ENCODE assay signal across 8 cellular contexts in the genomic region with DNA sequence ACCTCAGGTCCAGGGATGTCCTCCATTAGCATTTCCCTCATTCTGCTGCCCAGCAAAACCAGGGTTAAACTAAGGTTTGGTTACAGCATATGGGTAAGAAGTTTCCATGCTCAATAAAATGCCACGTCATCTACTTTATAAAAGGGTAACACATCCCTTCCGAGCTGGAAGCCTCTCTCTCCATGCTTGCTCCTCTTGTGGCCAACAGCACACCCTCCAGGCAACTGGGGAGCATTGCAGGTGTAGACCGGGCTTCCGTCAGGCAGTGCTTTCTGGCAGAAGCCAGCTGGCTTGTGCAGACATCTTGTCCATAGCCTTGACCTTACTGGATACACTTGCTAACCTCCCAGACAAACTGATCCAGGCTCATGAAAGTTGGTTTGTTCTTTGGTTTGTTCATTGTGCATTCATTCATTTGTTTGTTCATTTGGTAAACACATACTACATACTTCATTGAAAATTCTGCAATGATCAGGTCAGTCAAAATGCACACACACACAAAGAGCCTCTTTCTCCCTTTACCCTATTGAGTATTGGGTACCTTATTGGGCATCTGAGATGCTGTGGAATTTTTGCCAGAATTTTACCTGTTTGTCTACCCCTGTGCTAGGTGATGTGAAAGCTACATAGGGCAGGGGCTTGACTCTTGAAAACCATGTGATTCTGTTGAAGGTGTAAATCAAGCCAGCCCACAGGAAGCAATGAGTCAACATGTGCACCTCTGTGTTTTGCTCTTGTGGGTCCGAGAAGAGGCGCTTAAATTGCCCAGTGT.
DNase-seq lines count a peak whose midpoint lies in the region; ATAC-seq and TF ChIP-seq lines count a peak whose summit lies in the region.

No MANE protein-coding gene starts in this region.

- DNase-seq in AG10803 (ENCODE audit: low read depth), result peak; percentile 54
- peak; percentile 46 for DNase-seq in NCI-H2029 (lab: John Stamatoyannopoulos, UW)
- no peak for DNase-seq in Right ventricle myocardium superior
- peak; percentile 50 for DNase-seq in retinal pigment epithelial cell (ENCODE audit: low read depth)
- DNase-seq in CD8-positive, alpha-beta memory T cell, result no peak

- no peak overlapping the region for H3K27ac ChIP-seq in VCaP
- no peak overlapping the region for H3K27ac ChIP-seq in CD8-positive, alpha-beta memory T cell (ENCODE audit: low read depth, low read length)

- H3K27me3 Mint-ChIP-seq in CD8-positive, alpha-beta memory T cell, result peaks cover 8 to 45% of the 10 kb centered on the region in 2 donors

- intact Hi-C loops in Right ventricle myocardium superior (cut with DNase I), result loop anchor here (5.0 to 10.0 kb wide), 2 partner anchors 133 to 166 kb away; no protein-coding TSS in a partner anchor

- H3K4me1 Mint-ChIP-seq in CD8-positive, alpha-beta memory T cell, result no peaks in the 10 kb centered on the region

- H3K9me3 ChIP-seq in CD8-positive, alpha-beta memory T cell (ENCODE audit: low read length), result no peaks in the 10 kb centered on the region

- POLR2A ChIA-PET in CD8-positive, alpha-beta memory T cell (lab: Charles Lee), result no interaction called here

- no peaks in the 10 kb centered on the region for H3K27me3 ChIP-seq in CD8-positive, alpha-beta memory T cell (ENCODE audit: insufficient read depth, low read length, poor library complexity, severe bottlenecking)

- no peaks in the 10 kb centered on the region for H3K4me1 ChIP-seq in CD8-positive, alpha-beta memory T cell (ENCODE audit: insufficient read depth, low read length)

- no peaks in the 10 kb centered on the region for H3K36me3 ChIP-seq in CD8-positive, alpha-beta memory T cell (ENCODE audit: insufficient read depth, low read length)

- TF ChIP-seq CTCF in AG10803 (conservative IDR thresholded peaks at IDR 0.05; ENCODE audit: low read length), result peak; percentile 67
- TF ChIP-seq CTCF in GM12873 (IDR thresholded peaks at IDR 0.05; ENCODE audit: insufficient read depth, low read depth, low read length, missing control alignments), result peak; percentile 81
- TF ChIP-seq CTCF in VCaP (conservative IDR thresholded peaks at IDR 0.05), result peak; percentile 96
- peak; percentile 94 for TF ChIP-seq CTCF in retinal pigment epithelial cell (conservative IDR thresholded peaks at IDR 0.05; ENCODE audit: low read depth, low read length)

- ATAC-seq in Right ventricle myocardium superior (ENCODE audit: poor library complexity) (peak; percentile 79), HG03469 (IDR thresholded peaks at IDR 0.05; ENCODE audit: unreplicated experiment) (no peak)

- H3K9me3 Mint-ChIP-seq in CD8-positive, alpha-beta memory T cell, result peaks cover 0 to 9% (median 4%) of the 10 kb centered on the region in 5 donors

- CTCF ChIA-PET in CD8-positive, alpha-beta memory T cell (lab: Charles Lee), result no interaction called here

- peaks cover 0 to 4% (median 0%) of the 10 kb centered on the region in 3 donors for H3K36me3 Mint-ChIP-seq in CD8-positive, alpha-beta memory T cell

- H3K4me3 Mint-ChIP-seq in CD8-positive, alpha-beta memory T cell, result no peak overlapping the region

- H3K4me3 ChIP-seq in AG10803 (ENCODE audit: low read length), result no peak overlapping the region
- H3K4me3 ChIP-seq in retinal pigment epithelial cell (ENCODE audit: low read length), result no peak overlapping the region
- H3K4me3 ChIP-seq in CD8-positive, alpha-beta memory T cell (ENCODE audit: low read length), result no peak overlapping the region

- peak overlapping the region in 1 of 8 donors; percentile 23 for H3K27ac Mint-ChIP-seq in CD8-positive, alpha-beta memory T cell

Comparison
In these comparisons a context has a peak if more than half of its experiments do, and no peak if none do; other contexts are left out.
1. DNase-seq: peak in AG10803 (single experiment), NCI-H2029 (single experiment) and retinal pigment epithelial cell (single experiment); none in Right ventricle myocardium superior (single experiment) and CD8-positive, alpha-beta memory T cell (0 of 5).
2. Peak in every context shown above with its lines, with median percentiles within 50 percentile points of each other: CTCF ChIP-seq.